ENCODE assay signal across 23 cellular contexts in genomic region chr2:236238756-236239155, GRCh38. TPM values are rescaled to one million over a fixed set of nuclear protein-coding genes. Genes with fewer than 3 reads are reported as not detected.
A peak's percentile ranks its signal among the peaks of the same experiment; 100 is the strongest.
DNase-seq lines count a peak whose midpoint lies in the region; ATAC-seq and TF ChIP-seq lines count a peak whose summit lies in the region.
"Had no signal": no experiment of that assay in that cellular context is flagged by ENCODE, and none has a peak within 500 bp of the region (broad histone marks: within the 10 kb centered on the region; RNA-seq: fewer than 3 reads in every experiment).

No MANE protein-coding gene starts in this region.

- no peak overlapping the region for H2AK5ac ChIP-seq in mesendoderm (ENCODE audit: low read length)

- no peak for TF ChIP-seq CTCF in heart right ventricle (IDR thresholded peaks at IDR 0.05)
- TF ChIP-seq CTCF in psoas muscle (IDR thresholded peaks at IDR 0.05) = no peak
- TF ChIP-seq CTCF in WERI-Rb-1 (IDR thresholded peaks at IDR 0.05; ENCODE audit: low read depth, low read length) = no peak

- H2BK15ac ChIP-seq in mesendoderm (replicated peaks; ENCODE audit: low read depth) = no peak overlapping the region

- H3K36me3 ChIP-seq in heart right ventricle (peaks cover 0 to 6% (median 0%) of the 10 kb centered on the region in 9 donors), mesendoderm (ENCODE audit: control insufficient read depth, insufficient read depth, low read length) (no peaks in the 10 kb centered on the region), psoas muscle (ENCODE audit: insufficient read depth in 1 of 2, low read depth in 1 of 2) (no peaks in the 10 kb centered on the region), WERI-Rb-1 (no peaks in the 10 kb centered on the region)
- H3K36me3 ChIP-seq: BE2C had no signal

- H3K4me3 ChIP-seq in heart right ventricle (no peak overlapping the region), right cardiac atrium (ENCODE audit: low read length) (no peak overlapping the region), mesendoderm (ENCODE audit: low read length) (no peak overlapping the region), psoas muscle (no peak overlapping the region), WERI-Rb-1 (ENCODE audit: low read depth, low read length) (no peak overlapping the region)

- peaks cover 0 to 56% (median 47%) of the 10 kb centered on the region in 7 donors for H3K27me3 ChIP-seq in heart right ventricle
- no peaks in the 10 kb centered on the region for H3K27me3 ChIP-seq in right cardiac atrium (ENCODE audit: control insufficient read depth, insufficient read depth)
- H3K27me3 ChIP-seq in mesendoderm (ENCODE audit: insufficient read depth, low read length, poor library complexity) = peaks cover 26% of the 10 kb centered on the region
- peaks cover 0 to 12% (median 0%) of the 10 kb centered on the region in 3 donors for H3K27me3 ChIP-seq in psoas muscle (ENCODE audit: insufficient read depth in 3 of 3, low read length in 2 of 3)
- peaks cover 80% of the 10 kb centered on the region for H3K27me3 ChIP-seq in WERI-Rb-1 (ENCODE audit: insufficient read depth, low read depth, severe bottlenecking)

- intact Hi-C loops in heart right ventricle (cut with DNase I) = no loop called here
- intact Hi-C loops in right cardiac atrium (cut with DNase I) = no loop called here
- intact Hi-C loops in psoas muscle (cut with DNase I) = loop anchor here in 1 of 2 donors (1.0 kb wide), 2 partner anchors 24 to 27 kb away; no protein-coding TSS in a partner anchor

- H3K9me3 ChIP-seq in heart right ventricle (peaks cover 0 to 9% (median 0%) of the 10 kb centered on the region in 11 donors), right cardiac atrium (ENCODE audit: control insufficient read depth, low read length) (peaks cover 4% of the 10 kb centered on the region), psoas muscle (no peaks in the 10 kb centered on the region), WERI-Rb-1 (ENCODE audit: severe bottlenecking) (peaks cover 3% of the 10 kb centered on the region)
- H3K9me3 ChIP-seq: BE2C had no signal

- no peak for DNase-seq in heart right ventricle
- no peak for DNase-seq in right cardiac atrium
- peak; percentile 9 for DNase-seq in mesendoderm
- no peak for DNase-seq in psoas muscle
- DNase-seq in HPDE6-E6E7 (ENCODE audit: extremely low spot score) = no peak
- no peak for DNase-seq in WERI-Rb-1
- no peak for DNase-seq in medulla oblongata (ENCODE audit: extremely low spot score)
- DNase-seq: 8988T; BE2C; CD4-positive, CD25-positive, alpha-beta regulatory T cell; COR-L47; DMS 273 treated with DMSO at 0.1 percent for 48 hours; DND-41; Karpas-422; NCI-H1048; NCI-H1436 treated with DMSO at 0.1 percent for 48 hours; NCI-H2029; NCI-H345; NCI-H524 treated with DMSO at 0.1 percent for 48 hours had no signal

- no peak overlapping the region for H3K4me2 ChIP-seq in mesendoderm (ENCODE audit: low read length)

- H3K9ac ChIP-seq in mesendoderm (ENCODE audit: low read length) = no peak overlapping the region

- no peak overlapping the region for H4K8ac ChIP-seq in mesendoderm (ENCODE audit: low read depth, low read length)

- H4K5ac ChIP-seq in mesendoderm (ENCODE audit: low read length) = no peak overlapping the region

- no peak overlapping the region for H3K56ac ChIP-seq in mesendoderm (ENCODE audit: low read length)

- ATAC-seq in heart right ventricle = peak in 1 of 8 donors; percentile 18
- ATAC-seq in right cardiac atrium = no peak
- ATAC-seq in psoas muscle = no peak
- no peak for ATAC-seq in GM19351 (IDR thresholded peaks at IDR 0.05; ENCODE audit: unreplicated experiment)

- no peaks in the 10 kb centered on the region for H3K79me2 ChIP-seq in mesendoderm (ENCODE audit: control insufficient read depth, insufficient read depth, low read length)

- no peak overlapping the region for H2BK5ac ChIP-seq in mesendoderm (ENCODE audit: low read length)

- H3K27ac ChIP-seq in heart right ventricle = peak overlapping the region in 8 of 10 donors; percentile 29 to 93 (median 86)
- H3K27ac ChIP-seq in right cardiac atrium (ENCODE audit: low read length) = no peak overlapping the region
- H3K27ac ChIP-seq in mesendoderm (ENCODE audit: low read depth, low read length) = no peak overlapping the region
- peak overlapping the region; percentile 90 for H3K27ac ChIP-seq in psoas muscle
- no peak overlapping the region for H3K27ac ChIP-seq in WERI-Rb-1

- H3K79me1 ChIP-seq in mesendoderm (ENCODE audit: low read length) = no peaks in the 10 kb centered on the region

- no peak overlapping the region for H3K4ac ChIP-seq in mesendoderm (ENCODE audit: low read depth, low read length)

- H3K4me1 ChIP-seq in heart right ventricle (peaks cover 7 to 59% (median 17%) of the 10 kb centered on the region in 9 donors), right cardiac atrium (ENCODE audit: control insufficient read depth, insufficient read depth, low read length) (no peaks in the 10 kb centered on the region), mesendoderm (ENCODE audit: control insufficient read depth, low read depth, low read length) (no peaks in the 10 kb centered on the region), psoas muscle (peaks cover 19% of the 10 kb centered on the region)
- H3K4me1 ChIP-seq: BE2C had no signal

- H3K18ac ChIP-seq in mesendoderm (ENCODE audit: low read length) = no peak overlapping the region

- 60 to 75% methylated on average over 6 of the region's 6 CpGs for WGBS in heart right ventricle, 2 donors
- WGBS in right cardiac atrium = 71% methylated on average over 6 of the region's 6 CpGs
- WGBS in mesendoderm (ENCODE audit: extremely low coverage, insufficient coverage, low lambda C conversion rate) = no CpG with 5 or more reads among the region's 6 CpGs
- WGBS in psoas muscle, 3 donors = 67 to 87% (median 79%) methylated on average over 6 of the region's 6 CpGs

- no peak overlapping the region for H3K23ac ChIP-seq in mesendoderm (ENCODE audit: low read length)

- no peak overlapping the region for H2BK120ac ChIP-seq in mesendoderm (ENCODE audit: low read depth, low read length)

RNA-seq across cellular contexts. Expression of gene ASB18, which starts 25.4 kb away (rescaled TPM):
- 10 to 100 TPM in 9 of 10 donors, 1 to 10 TPM in 1; 4.5 to 47.1 (median 29.7) TPM for total RNA-seq in heart right ventricle
- polyA plus RNA-seq in heart right ventricle = 1 to 10 TPM; 3.5 to 4.2 TPM
- 1 to 10 TPM; 1.1 to 5.3 (median 3.0) TPM for total RNA-seq in right cardiac atrium
- 1.2 TPM for polyA plus RNA-seq in right cardiac atrium
- not detected for polyA plus RNA-seq in mesendoderm (2013, experiment 1 of 2)
- polyA plus RNA-seq in mesendoderm (2013, experiment 2 of 2) = not detected
- total RNA-seq in psoas muscle = 1 to 10 TPM in 3 of 4 donors, under 1 TPM in 1; 0.54 to 9.3 (median 1.9) TPM
- 1 to 10 TPM in 1 of 3 donors, under 1 TPM in 2; 0.04 to 1.1 (median 0.21) TPM for polyA plus RNA-seq in psoas muscle
- total RNA-seq: CD4-positive, CD25-positive, alpha-beta regulatory T cell; MCF 10A; RPMI7951 had no signal
- polyA plus RNA-seq: CD4-positive, CD25-positive, alpha-beta regulatory T cell; IgD-negative memory B cell had no signal

Comparison
In these comparisons a context has a peak if more than half of its experiments do, and no peak if none do; other contexts are left out.
1. H3K27ac ChIP-seq: peak in heart right ventricle (8 of 10) and psoas muscle (single experiment); none in right cardiac atrium (single experiment), mesendoderm (single experiment) and WERI-Rb-1 (single experiment).